ENCODE assay signal across 20 cellular contexts in the genomic region with DNA sequence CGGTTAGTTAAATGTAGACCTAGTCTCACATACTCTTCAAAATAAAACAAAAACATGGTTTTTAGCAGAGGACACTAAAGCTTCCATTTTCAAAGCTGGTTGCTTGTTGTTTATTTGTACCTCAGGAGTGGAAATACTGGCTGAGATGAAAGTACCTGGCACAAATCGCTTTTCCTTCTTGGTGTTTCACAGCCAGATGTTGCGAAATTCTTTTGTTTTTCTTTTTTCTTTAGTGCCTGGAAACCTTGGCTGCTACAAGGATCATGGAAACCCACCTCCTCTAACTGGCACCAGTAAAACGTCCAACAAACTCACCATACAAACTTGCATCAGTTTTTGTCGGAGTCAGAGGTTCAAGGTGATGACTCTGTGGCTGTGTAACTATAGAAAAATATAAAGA. TPM values are rescaled to one million over a fixed set of nuclear protein-coding genes. Genes with fewer than 3 reads are reported as not detected.
"Had no signal": no experiment of that assay in that cellular context is flagged by ENCODE, and none has a peak within 500 bp of the region (broad histone marks: within the 10 kb centered on the region; RNA-seq: fewer than 3 reads in every experiment).

No MANE protein-coding gene starts in this region.

- H3K27ac ChIP-seq: ascending aorta, epithelial cell of prostate, prostate gland, thoracic aorta, vagina, VCaP had no signal

- ATAC-seq: activated CD8-positive, alpha-beta T cell treated with anti-CD3 and anti-CD28 coated beads, Interleukin-2, amount 10 ng/mL, durations not matched to agents 7 days and 5 days; left colon; natural killer cell treated with Interleukin-12 subunit alpha and Interleukin-12 subunit beta and Interleukin-15 and Interleukin-18, amount 100 ng/mL, for 72 hours; stimulated activated naive CD8-positive, alpha-beta T cell treated with anti-CD3 and anti-CD28 coated beads, Interleukin-15, amount 100 ng/mL, for 72 hours had no signal

- H3K4me1 ChIP-seq: ascending aorta, prostate gland had no signal

- DNase-seq: activated CD4-positive, alpha-beta T cell treated with anti-CD3 and anti-CD28 coated beads for 4 hours; activated CD8-positive, alpha-beta memory T cell treated with anti-CD3 and anti-CD28 coated beads, Interleukin-2, amount 50 U/mL, for 48 hours; activated CD8-positive, alpha-beta T cell treated with anti-CD3 and anti-CD28 coated beads, Interleukin-2, amount 10 ng/mL, durations not matched to agents 7 days and 5 days; activated naive CD8-positive, alpha-beta T cell treated with anti-CD3 and anti-CD28 coated beads, Interleukin-2, amount 10 ng/mL, durations not matched to agents 7 days and 5 days; cortex of kidney; effector memory CD4-positive, alpha-beta T cell; left colon; nucleus accumbens; stimulated activated CD4-positive, alpha-beta T cell treated with anti-CD3 and anti-CD28 coated beads, Interleukin-15, amount 100 ng/mL, for 24 hours; stimulated activated CD4-positive, alpha-beta T cell treated with anti-CD3 and anti-CD28 coated beads, Interleukin-4, amount 100 ng/mL, for 24 hours; stimulated activated naive CD8-positive, alpha-beta T cell treated with anti-CD3 and anti-CD28 coated beads, Interleukin-15, amount 100 ng/mL, for 72 hours; T-helper 1 cell had no signal

- H3K4me3 ChIP-seq: ascending aorta, prostate gland, thoracic aorta, vagina had no signal

- H3K9me3 ChIP-seq: ascending aorta, prostate gland, thoracic aorta, vagina had no signal

RNA-seq across cellular contexts. Expression of a gene that starts 59.5 kb away (rescaled TPM):
- total RNA-seq: activated CD8-positive, alpha-beta T cell treated with anti-CD3 and anti-CD28 coated beads, Interleukin-2, amount 10 ng/mL, durations not matched to agents 7 days and 5 days; activated naive CD8-positive, alpha-beta T cell treated with anti-CD3 and anti-CD28 coated beads, Interleukin-2, amount 10 ng/mL, durations not matched to agents 7 days and 5 days; ascending aorta; cardiac septum; left colon; natural killer cell treated with Interleukin-12 subunit alpha and Interleukin-12 subunit beta and Interleukin-15 and Interleukin-18, amount 100 ng/mL, for 72 hours; thoracic aorta; vagina had no signal
